Comparison of ENCODE assay signal across 21 cellular contexts in the genomic region with DNA sequence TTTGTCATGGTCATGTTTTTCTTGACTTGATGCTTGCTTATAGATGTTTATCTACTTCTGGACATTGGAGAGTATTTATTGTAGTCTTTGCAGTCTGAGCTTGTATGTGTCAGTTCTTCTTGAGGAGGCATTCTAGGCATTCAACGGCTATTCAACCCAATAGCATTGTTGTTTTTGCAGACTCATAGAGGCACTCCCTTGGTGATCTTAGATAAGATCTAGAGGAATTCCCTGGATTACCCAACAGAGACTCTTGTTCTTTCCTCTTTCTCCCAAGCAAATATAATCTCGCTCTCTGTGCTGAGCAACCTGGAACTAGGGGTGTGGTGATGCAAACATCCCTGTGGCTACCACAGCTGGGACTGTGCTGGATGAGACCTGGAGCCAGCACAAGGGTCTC. TPM values are rescaled to one million over a fixed set of nuclear protein-coding genes. Genes with fewer than 3 reads are reported as not detected.
"Had no signal": no experiment of that assay in that cellular context is flagged by ENCODE, and none has a peak within 500 bp of the region (broad histone marks: within the 10 kb centered on the region; RNA-seq: fewer than 3 reads in every experiment).

No MANE protein-coding gene starts in this region.

- H3K27ac ChIP-seq: adrenal gland, body of pancreas, esophagus muscularis mucosa, lower lobe of right lung, tibial nerve, vagina had no signal

- FAIRE-seq: islet of Langerhans had no signal

- H3K4me3 ChIP-seq: adrenal gland, body of pancreas, esophagus muscularis mucosa, lower lobe of right lung, tibial nerve, vagina had no signal

- H3K27me3 ChIP-seq: adrenal gland, body of pancreas, esophagus muscularis mucosa, tibial nerve, vagina had no signal

- DNase-seq: activated CD4-positive, alpha-beta T cell treated with anti-CD3 and anti-CD28 coated beads, Interleukin-2, amount 10 ng/mL, durations not matched to agents 7 days and 5 days; activated CD8-positive, alpha-beta T cell treated with anti-CD3 and anti-CD28 coated beads, Interleukin-2, amount 10 ng/mL, durations not matched to agents 7 days and 5 days; activated gamma-delta T cell; adrenal gland; body of pancreas; cortex of kidney; effector CD4-positive, alpha-beta T cell; lower lobe of right lung; midbrain; nucleus accumbens; posterior cingulate gyrus; stimulated activated CD4-positive, alpha-beta T cell treated with anti-CD3 and anti-CD28 coated beads, Interleukin-2, amount 100 ng/mL, for 24 hours; stimulated activated naive CD8-positive, alpha-beta T cell treated with anti-CD3 and anti-CD28 coated beads, Interleukin-15, Interleukin-2, amounts not matched to agents 100 U/mL and 50 U/mL, for 24 hours; substantia nigra; T-cell had no signal

- H3K4me1 ChIP-seq: adrenal gland, body of pancreas, esophagus muscularis mucosa, lower lobe of right lung, tibial nerve, vagina had no signal

- H3K9me3 ChIP-seq: adrenal gland, esophagus muscularis mucosa, lower lobe of right lung, tibial nerve, vagina had no signal

- H3K36me3 ChIP-seq: adrenal gland, esophagus muscularis mucosa, lower lobe of right lung, tibial nerve, vagina had no signal

RNA-seq across cellular contexts. Expression of a gene that starts 40.4 kb away (rescaled TPM):
- total RNA-seq: activated CD4-positive, alpha-beta T cell treated with anti-CD3 and anti-CD28 coated beads, Interleukin-2, amount 10 ng/mL, durations not matched to agents 7 days and 5 days; activated CD8-positive, alpha-beta T cell treated with anti-CD3 and anti-CD28 coated beads, Interleukin-2, amount 10 ng/mL, durations not matched to agents 7 days and 5 days; activated naive CD4-positive, alpha-beta T cell treated with anti-CD3 and anti-CD28 coated beads, Interleukin-2, amount 50 U/mL, for 72 hours; fibroblast of villous mesenchyme; lower lobe of right lung; tibial nerve had no signal
